ENCODE assay signal across 8 cellular contexts in the genomic region with DNA sequence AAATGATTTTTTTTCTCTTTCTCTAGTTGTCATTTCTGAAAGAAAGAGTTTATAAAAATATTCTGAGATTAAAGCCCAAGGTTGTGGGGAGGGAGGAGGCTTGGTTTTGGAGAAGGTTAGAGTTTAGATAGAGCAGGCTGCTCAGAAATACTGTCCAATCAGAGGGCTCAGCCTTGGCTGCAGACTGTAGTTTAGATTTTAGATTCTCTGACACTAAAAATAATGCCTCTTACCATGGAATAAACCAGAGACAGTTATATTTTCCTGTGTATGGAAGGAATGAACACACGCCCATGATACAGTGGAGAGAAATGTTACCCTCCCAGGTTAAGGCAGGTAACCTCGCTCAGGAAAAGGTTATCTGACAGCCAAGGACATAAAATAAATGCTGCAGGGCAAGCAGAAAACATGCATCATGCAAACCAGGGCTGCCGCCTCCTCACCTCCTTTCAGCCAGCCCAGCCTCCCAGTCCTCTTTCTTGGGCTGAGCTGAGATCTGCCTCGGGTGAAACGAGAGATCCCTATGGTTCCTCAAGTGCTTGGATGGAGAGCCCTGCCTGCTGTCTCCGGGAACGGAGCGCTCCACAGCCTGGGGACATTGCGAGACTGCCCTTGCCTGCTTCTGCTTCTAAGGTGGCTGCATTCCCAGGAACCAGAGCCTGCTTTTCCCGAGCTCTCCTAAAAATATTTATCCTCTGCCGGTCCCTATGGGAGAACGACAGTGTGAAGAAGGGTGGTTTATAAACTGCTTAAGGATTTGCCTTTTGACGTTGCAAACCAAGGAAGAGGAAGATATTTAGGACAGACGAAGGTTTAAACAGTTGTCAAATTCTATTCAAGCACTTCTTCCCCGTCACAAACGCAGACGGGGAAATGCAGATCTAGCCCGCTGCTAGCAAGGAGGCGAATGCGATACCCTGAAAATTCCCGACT. TPM values are rescaled to one million over a fixed set of nuclear protein-coding genes. Genes with fewer than 3 reads are reported as not detected.
A peak's percentile ranks its signal among the peaks of the same experiment; 100 is the strongest.
DNase-seq lines count a peak whose midpoint lies in the region; ATAC-seq, FAIRE-seq and TF ChIP-seq lines count a peak whose summit lies in the region.

No MANE protein-coding gene starts in this region.

- H3K9me3 ChIP-seq in left ventricle myocardium inferior (replicated peaks) (no peaks in the 10 kb centered on the region), parathyroid adenoma (ENCODE audit: control insufficient read depth, low read length) (no peaks in the 10 kb centered on the region)

- FAIRE-seq in RCC 7860 (lab: Jason Lieb, UNC) = no peak

- DNase-seq in Calu3 = peak; percentile 44
- DNase-seq in NCI-H526 (lab: John Stamatoyannopoulos, UW) = peak; percentile 53 to 63
- DNase-seq in amniotic stem cell (lab: John Stamatoyannopoulos, UW) = peak; percentile 11
- DNase-seq in left ventricle myocardium inferior = peak; percentile 42
- DNase-seq in DMS153 (lab: John Stamatoyannopoulos, UW) = no peak
- no peak for DNase-seq in RCC 7860 (ENCODE audit: low spot score)

- H3K36me3 ChIP-seq in left ventricle myocardium inferior (no peaks in the 10 kb centered on the region), parathyroid adenoma (ENCODE audit: control insufficient read depth, insufficient read depth, low read length) (no peaks in the 10 kb centered on the region)

- H3K79me2 ChIP-seq in parathyroid adenoma = peaks cover 18% of the 10 kb centered on the region

- H3K36me3 Mint-ChIP-seq in Calu3 (ENCODE audit: insufficient read depth, unreplicated experiment) = peaks cover 46% of the 10 kb centered on the region

- CTCF ChIA-PET in Calu3 (lab: Charles Lee) = interaction anchor here (0.8 to 3.3 kb wide), 12 partner anchors 9 to 150 kb away, joined by 3 to 59 read pairs (median 4); a partner anchor contains a TSS

- H2AFZ ChIP-seq in parathyroid adenoma = peak overlapping the region; percentile 94

- H3K27me3 Mint-ChIP-seq in Calu3 (ENCODE audit: unreplicated experiment) = no peaks in the 10 kb centered on the region

- H3K4me1 Mint-ChIP-seq in Calu3 (ENCODE audit: low read depth, unreplicated experiment) = peaks cover 50% of the 10 kb centered on the region

- ATAC-seq in GM21717 (IDR thresholded peaks at IDR 0.05; ENCODE audit: unreplicated experiment) = peak; percentile 11

- peak overlapping the region; percentile 57 for H3K9ac ChIP-seq in parathyroid adenoma

- H3K9me3 Mint-ChIP-seq in Calu3 (ENCODE audit: low read depth, unreplicated experiment) = no peaks in the 10 kb centered on the region

- H3K27me3 ChIP-seq in left ventricle myocardium inferior (ENCODE audit: low read depth) = no peaks in the 10 kb centered on the region
- no peaks in the 10 kb centered on the region for H3K27me3 ChIP-seq in parathyroid adenoma (ENCODE audit: control insufficient read depth, insufficient read depth, low read length)

- intact Hi-C loops in Calu3 (cut with micrococcal nuclease; ENCODE audit: unreplicated experiment) (loop anchor here (1.0 to 5.0 kb wide), 3 partner anchors 14 to 148 kb away; no protein-coding TSS in a partner anchor), left ventricle myocardium inferior (cut with micrococcal nuclease) (no loop called here)

- H3K4me2 ChIP-seq in parathyroid adenoma (ENCODE audit: low read length) = peak overlapping the region; percentile 90

- H3K4me1 ChIP-seq in left ventricle myocardium inferior (peaks cover 55% of the 10 kb centered on the region), parathyroid adenoma (no peaks in the 10 kb centered on the region)

- H3K27ac Mint-ChIP-seq in Calu3 (ENCODE audit: unreplicated experiment) = peak overlapping the region; percentile 98

- peak overlapping the region; percentile 92 for H3K27ac ChIP-seq in left ventricle myocardium inferior (replicated peaks)
- H3K27ac ChIP-seq in parathyroid adenoma = peak overlapping the region; percentile 77

- BruUV-seq in Calu3 (replicated peaks; lab: Mats Ljungman, UMichigan) = TSS peak; percentile 68

- peak overlapping the region; percentile 79 for H3K4me3 ChIP-seq in left ventricle myocardium inferior
- H3K4me3 ChIP-seq in parathyroid adenoma (ENCODE audit: low read depth, low read length) = peak overlapping the region; percentile 98

- H3K4me3 Mint-ChIP-seq in Calu3 (ENCODE audit: low read depth, unreplicated experiment) = peak overlapping the region; percentile 96

- TF ChIP-seq CTCF in Calu3 (IDR thresholded peaks at IDR 0.05; ENCODE audit: unreplicated experiment) = no peak
- TF ChIP-seq CTCF in left ventricle myocardium inferior (IDR thresholded peaks at IDR 0.05; ENCODE audit: borderline replicate concordance) = no peak
- TF ChIP-seq CTCF in parathyroid adenoma (IDR thresholded peaks at IDR 0.05) = no peak

RNA-seq across cellular contexts. Expression of a gene that starts 0.8 kb away (rescaled TPM):
- total RNA-seq in Calu3 (2022) (159 and 163 TPM in 2 replicates), left ventricle myocardium inferior (58.6 TPM)

RNA-seq across cellular contexts. Expression of a gene that starts 40.5 kb away (rescaled TPM):
- total RNA-seq in Calu3 (2022) (170 and 201 TPM in 2 replicates), left ventricle myocardium inferior (4.8 TPM)

Comparison
In these comparisons a context has a peak if more than half of its experiments do, and no peak if none do; other contexts are left out.
1. DNase-seq: peak in Calu3 (single experiment), NCI-H526 (2 of 2), amniotic stem cell (single experiment) and left ventricle myocardium inferior (single experiment); none in DMS153 (single experiment) and RCC 7860 (single experiment).
2. RNA of a gene that starts 40.5 kb away (total RNA-seq): 170 to 201 TPM in Calu3; 4.8 TPM in left ventricle myocardium inferior (single experiment); every median in the first group is over 10 times any median in the second.